24 cellular contexts compared by ENCODE assay signal in the genomic region with DNA sequence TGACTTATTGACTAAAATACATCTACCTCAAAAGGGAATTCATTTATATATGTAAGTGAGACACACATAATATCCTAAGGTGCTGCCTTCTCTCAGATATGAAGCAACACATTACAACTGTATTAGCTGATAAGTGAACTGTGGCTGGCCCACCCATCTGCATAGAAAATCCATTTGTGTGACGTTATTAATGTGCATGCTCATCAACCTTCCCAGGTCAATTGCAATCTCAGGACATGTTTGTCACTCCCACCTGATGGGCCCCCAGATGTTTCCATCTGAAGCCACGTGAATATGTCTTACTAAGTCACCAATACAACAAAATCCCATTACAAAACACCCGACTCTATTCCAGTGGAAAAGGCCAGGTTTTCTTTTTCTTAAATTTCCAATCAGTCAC.
DNase-seq lines count a peak whose midpoint lies in the region; ATAC-seq, FAIRE-seq and TF ChIP-seq lines count a peak whose summit lies in the region.
"Had no signal": no experiment of that assay in that cellular context is flagged by ENCODE, and none has a peak within 500 bp of the region (broad histone marks: within the 10 kb centered on the region; RNA-seq: fewer than 3 reads in every experiment).

No MANE protein-coding gene starts in this region.

- DNase-seq in GM12891 (ENCODE audit: insufficient read length, low spot score), result no peak
- DNase-seq in K562 (ENCODE audit: extremely low read depth in 1 of 4, low spot score in 3 of 4), result peak in 2 of 4 experiments; percentile 15 to 25
- no peak for DNase-seq in endothelial cell of umbilical vein (ENCODE audit: low read depth, low spot score)
- DNase-seq in NCI-H2081 (lab: John Stamatoyannopoulos, UW), result no peak
- DNase-seq in cerebellum (ENCODE audit: low spot score), result no peak
- no peak for DNase-seq in medulla oblongata (ENCODE audit: extremely low spot score)
- DNase-seq: ACHN; Calu3; CD8-positive, alpha-beta memory T cell; DMS153; GOT3; HCEC 1CT; KBM-7; MM.1S; NCI-H1048; NCI-H1417 treated with DMSO at 0.1 percent for 48 hours; NCI-H187; NCI-H69 had no signal

- H3K4me1 ChIP-seq in K562 (replicated peaks in 1 of 2; ENCODE audit: control insufficient read depth in 2 of 2, insufficient read depth in 2 of 2, low read length in 2 of 2) (peaks cover 0 to 18% of the 10 kb centered on the region in 2 experiments; a peak in 2 of 5 replicates), endothelial cell of umbilical vein (ENCODE audit: control insufficient read depth, extremely low read depth, insufficient read depth, low read length) (peaks cover 78% of the 10 kb centered on the region), skeletal muscle satellite cell (ENCODE audit: control insufficient read depth, insufficient read depth, low read length) (peaks cover 71% of the 10 kb centered on the region)

- H3K27me3 ChIP-seq in K562 (ENCODE audit: control insufficient read depth in 2 of 2, insufficient read depth in 2 of 2, low read length in 2 of 2), result no peaks in the 10 kb centered on the region
- no peaks in the 10 kb centered on the region for H3K27me3 ChIP-seq in endothelial cell of umbilical vein (ENCODE audit: control insufficient read depth in 2 of 2, insufficient read depth in 2 of 2, low read length in 2 of 2)
- H3K27me3 ChIP-seq in skeletal muscle satellite cell (ENCODE audit: control insufficient read depth, insufficient read depth, low read length), result no peaks in the 10 kb centered on the region
- H3K27me3 ChIP-seq: BLaER1 had no signal

- H3K4me2 ChIP-seq in K562 (ENCODE audit: insufficient read depth, low read length) (no peak overlapping the region), endothelial cell of umbilical vein (ENCODE audit: insufficient read depth, low read length) (peak overlapping the region; percentile 75), skeletal muscle satellite cell (ENCODE audit: low read length) (peak overlapping the region; percentile 1)
- H3K4me2 ChIP-seq: BLaER1 had no signal

- in situ Hi-C loops in K562 (cut with MboI), result no loop called here

- H3K9me3 ChIP-seq in K562 (replicated peaks; ENCODE audit: control insufficient read depth, insufficient read depth, low read depth, low read length) (no peaks in the 10 kb centered on the region), endothelial cell of umbilical vein (replicated peaks; ENCODE audit: control insufficient read depth, insufficient read depth, low read length) (no peaks in the 10 kb centered on the region), skeletal muscle satellite cell (replicated peaks; ENCODE audit: low read length) (no peaks in the 10 kb centered on the region)
- H3K9me3 ChIP-seq: BLaER1 had no signal

- intact Hi-C loops in K562 (cut with micrococcal nuclease) (no loop called here), endothelial cell of umbilical vein (cut with micrococcal nuclease) (loop anchor here (1.0 to 5.0 kb wide), 7 partner anchors 61 to 588 kb away; no protein-coding TSS in a partner anchor)

- BruUV-seq in K562 (replicated peaks; lab: Mats Ljungman, UMichigan), result no TSS peak
- BruUV-seq in endothelial cell of umbilical vein (replicated peaks; lab: Mats Ljungman, UMichigan), result no TSS peak

- H4K20me1 ChIP-seq in K562 (replicated peaks; ENCODE audit: control insufficient read depth, insufficient read depth, low read length), result no peaks in the 10 kb centered on the region
- no peaks in the 10 kb centered on the region for H4K20me1 ChIP-seq in endothelial cell of umbilical vein (replicated peaks; ENCODE audit: control insufficient read depth, extremely low read depth, insufficient read depth, low read length)
- H4K20me1 ChIP-seq: BLaER1 had no signal

- TF ChIP-seq POLR2A in GM12891 (IDR thresholded peaks at IDR 0.05; ENCODE audit: low read depth, low read length) (no peak), K562 (conservative IDR thresholded peaks at IDR 0.05) (no peak), endothelial cell of umbilical vein (IDR thresholded peaks at IDR 0.05; ENCODE audit: low read depth, low read length) (no peak)

- POLR2A ChIA-PET in K562 (lab: Yijun Ruan, JAX) (no interaction called here), endothelial cell of umbilical vein (lab: Charles Lee) (interaction anchor here (1.0 to 4.2 kb wide), 2 partner anchors 157 kb away, joined by 4 to 17 read pairs; partner anchors contain the start of gene BTG1)

- ATAC-seq in K562, result no peak
- no peak for ATAC-seq in GM19397 (IDR thresholded peaks at IDR 0.05; ENCODE audit: unreplicated experiment)
- ATAC-seq: HepG2 had no signal

- CTCF ChIA-PET in K562 (lab: Yijun Ruan, JAX; ENCODE audit: low intra/inter-chr PET ratio), result no interaction called here
- CTCF ChIA-PET in endothelial cell of umbilical vein (lab: Charles Lee), result interaction anchor here (1.0 to 3.6 kb wide), 2 partner anchors 153 to 178 kb away, joined by 3 to 29 read pairs; no protein-coding TSS in a partner anchor

- 28% methylated on average over 3 of the region's 3 CpGs for WGBS in K562 (ENCODE audit: insufficient coverage, low coverage, missing lambda C conversion rate)

- dilution Hi-C loops in endothelial cell of umbilical vein (cut with MboI; ENCODE audit: extremely low pct_ligation_motif_present, low sequenced_read_pairs), result no loop called here

- H3K4me3 ChIP-seq in K562 (no peak overlapping the region), endothelial cell of umbilical vein (replicated peaks in 1 of 3; ENCODE audit: insufficient read depth in 1 of 3, low read depth in 1 of 3, low read length in 3 of 3) (no peak overlapping the region), skeletal muscle satellite cell (ENCODE audit: low read length) (no peak overlapping the region)
- H3K4me3 ChIP-seq: BLaER1 had no signal

- no peaks in the 10 kb centered on the region for H3K9me1 ChIP-seq in K562 (ENCODE audit: control insufficient read depth, insufficient read depth, low read length)
- H3K9me1 ChIP-seq in endothelial cell of umbilical vein (replicated peaks; ENCODE audit: control insufficient read depth, extremely low read depth, insufficient read depth, low read length), result no peaks in the 10 kb centered on the region

- H3K9ac ChIP-seq in K562 (ENCODE audit: insufficient read depth in 1 of 2, low read depth in 2 of 2, low read length in 2 of 2) (no peak overlapping the region), endothelial cell of umbilical vein (replicated peaks; ENCODE audit: extremely low read depth, insufficient read depth, low read length) (peak overlapping the region; percentile 38), skeletal muscle satellite cell (ENCODE audit: low read depth, low read length) (no peak overlapping the region)
- H3K9ac ChIP-seq: BLaER1 had no signal

- no peaks in the 10 kb centered on the region for H3K79me2 ChIP-seq in K562 (ENCODE audit: control insufficient read depth, insufficient read depth, low read length)
- H3K79me2 ChIP-seq in endothelial cell of umbilical vein (ENCODE audit: control insufficient read depth, insufficient read depth, low read length), result no peaks in the 10 kb centered on the region

- no peak for TF ChIP-seq RAD21 in K562 (CRISPR knock-in tag; conservative IDR thresholded peaks at IDR 0.05 in 1 of 2, IDR thresholded peaks at IDR 0.05 in 1 of 2)

- TF ChIP-seq CTCF in K562 (IDR thresholded peaks at IDR 0.05 in 2 of 3, conservative IDR thresholded peaks at IDR 0.05 in 1 of 3; ENCODE audit: insufficient read depth in 2 of 3, low read depth in 1 of 3, low read length in 3 of 3) (no peak), endothelial cell of umbilical vein (IDR thresholded peaks at IDR 0.05; ENCODE audit: extremely low read depth in 1 of 2, insufficient read depth in 1 of 2, low read depth in 1 of 2, low read length in 2 of 2) (no peak)

- H3K36me3 ChIP-seq in K562 (ENCODE audit: control insufficient read depth, insufficient read depth, low read length), result no peaks in the 10 kb centered on the region
- H3K36me3 ChIP-seq in endothelial cell of umbilical vein (ENCODE audit: control insufficient read depth in 2 of 2, extremely low read depth in 1 of 2, insufficient read depth in 2 of 2, low read length in 2 of 2), result no peaks in the 10 kb centered on the region
- H3K36me3 ChIP-seq in skeletal muscle satellite cell (ENCODE audit: insufficient read depth, low read length), result no peaks in the 10 kb centered on the region
- H3K36me3 ChIP-seq: BLaER1 had no signal

- peak; percentile 57 for FAIRE-seq in GM12891 (lab: Jason Lieb, UNC)
- FAIRE-seq in K562 (lab: Jason Lieb, UNC), result no peak
- no peak for FAIRE-seq in endothelial cell of umbilical vein (lab: Jason Lieb, UNC)
- FAIRE-seq: HepG2 had no signal

- no peak for TF ChIP-seq EP300 in K562 (IDR thresholded peaks at IDR 0.05; ENCODE audit: low read length)

- H3K27ac ChIP-seq in K562 (ENCODE audit: extremely low read depth, low read depth, low read length), result no peak overlapping the region
- H3K27ac ChIP-seq in endothelial cell of umbilical vein (ENCODE audit: insufficient read depth, low read depth, low read length), result peak overlapping the region; percentile 94
- H3K27ac ChIP-seq: BLaER1, HL-60, RWPE1 had no signal

- H2AFZ ChIP-seq in K562 (ENCODE audit: low read depth, low read length) (peak overlapping the region; percentile 3), endothelial cell of umbilical vein (ENCODE audit: low read depth, low read length) (no peak overlapping the region)

TF ChIP-seq in GM12891, 5 proteins besides CTCF, POLR2A, EP300 and RAD21:
- TF ChIP-seq SPI1 (IDR thresholded peaks at IDR 0.05; ENCODE audit: low read depth, low read length), result no peak
- no peak for TF ChIP-seq POU2F2 (IDR thresholded peaks at IDR 0.05; ENCODE audit: low read depth, low read length)
TF ChIP-seq in GM12891: peak in this region for 0.

TF ChIP-seq in endothelial cell of umbilical vein, 7 proteins besides CTCF, POLR2A, EP300 and RAD21:
- TF ChIP-seq GATA2 (IDR thresholded peaks at IDR 0.05; ENCODE audit: insufficient read depth, insufficient read length, low read depth, low read length) (no peak), MYC (IDR thresholded peaks at IDR 0.05; ENCODE audit: low read depth, low read length) (no peak), MAX (IDR thresholded peaks at IDR 0.05; ENCODE audit: insufficient read depth, insufficient read length) (no peak), JUN (IDR thresholded peaks at IDR 0.05; ENCODE audit: borderline replicate concordance, insufficient read depth, insufficient read length, low read depth) (no peak), FOS (IDR thresholded peaks at IDR 0.05; ENCODE audit: borderline replicate concordance, insufficient read depth, low read length) (no peak), EZH2 (IDR thresholded peaks at IDR 0.05; ENCODE audit: borderline replicate concordance, low read depth, low read length, severe bottlenecking) (no peak), POLR2AphosphoS5 (IDR thresholded peaks at IDR 0.05; ENCODE audit: insufficient read depth, low read depth, low read length) (no peak)
